26 cellular contexts compared by ENCODE assay signal in the genomic region with DNA sequence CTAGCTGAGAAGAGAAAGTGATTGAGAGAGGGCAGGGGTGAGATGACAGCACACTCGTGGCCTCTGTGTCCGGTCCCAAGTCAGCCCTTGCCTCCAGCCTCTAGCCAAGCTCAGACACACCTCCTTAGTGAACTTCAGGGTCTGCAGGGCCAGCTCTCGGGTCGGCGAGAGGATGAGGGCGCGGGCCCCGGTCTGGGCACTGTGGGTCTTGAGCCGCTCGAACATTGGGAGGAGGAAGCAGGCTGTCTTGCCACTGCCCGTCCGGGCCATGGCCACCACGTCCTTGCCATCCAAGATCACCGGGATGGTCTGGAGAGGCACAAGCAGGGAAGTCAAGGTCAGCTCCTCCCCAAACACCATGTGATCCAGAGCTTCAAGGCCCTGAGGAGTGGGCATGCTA. TPM values are rescaled to one million over a fixed set of nuclear protein-coding genes. Genes with fewer than 3 reads are reported as not detected.
A peak's percentile ranks its signal among the peaks of the same experiment; 100 is the strongest.
DNase-seq lines count a peak whose midpoint lies in the region; ATAC-seq, FAIRE-seq and TF ChIP-seq lines count a peak whose summit lies in the region.
"Had no signal": no experiment of that assay in that cellular context is flagged by ENCODE, and none has a peak within 500 bp of the region (broad histone marks: within the 10 kb centered on the region; RNA-seq: fewer than 3 reads in every experiment).

No MANE protein-coding gene starts in this region.

- H4K8ac ChIP-seq in neuronal stem cell (ENCODE audit: low read depth, low read length) = no peak overlapping the region

- no peak overlapping the region for H3K9ac ChIP-seq in kidney (ENCODE audit: low read length in 2 of 2)
- H3K9ac ChIP-seq in neuronal stem cell (ENCODE audit: low read depth, low read length, poor library complexity) = peak overlapping the region; percentile 60

- no peak overlapping the region for H2AK5ac ChIP-seq in neuronal stem cell (ENCODE audit: low read depth, low read length)

- H3K4me3 ChIP-seq in kidney (ENCODE audit: low read length in 2 of 2) = no peak overlapping the region
- no peak overlapping the region for H3K4me3 ChIP-seq in neuronal stem cell (ENCODE audit: low read length in 2 of 2)
- H3K4me3 ChIP-seq: A549 had no signal

- no peak overlapping the region for H3K4ac ChIP-seq in neuronal stem cell (ENCODE audit: low read length)

- H2BK12ac ChIP-seq in neuronal stem cell (ENCODE audit: low read length) = no peak overlapping the region

- no peaks in the 10 kb centered on the region for H3K9me3 Mint-ChIP-seq in activated naive CD4-positive, alpha-beta T cell treated with anti-CD3 and anti-CD28 coated beads, Interleukin-2, amount 50 U/mL, for 24 hours
- H3K9me3 Mint-ChIP-seq: CD4-positive, CD25-positive, alpha-beta regulatory T cell; CD8-positive, alpha-beta memory T cell had no signal

- no peak for TF ChIP-seq CTCF in kidney (IDR thresholded peaks at IDR 0.05; ENCODE audit: borderline replicate concordance, extremely low read depth, insufficient read depth)

- H3K4me1 ChIP-seq in kidney (ENCODE audit: control insufficient read depth in 1 of 2, insufficient read depth in 1 of 2, low read depth in 1 of 2, low read length in 2 of 2) (no peaks in the 10 kb centered on the region), neuronal stem cell (ENCODE audit: control insufficient read depth in 2 of 2, insufficient read depth in 1 of 2, low read depth in 1 of 2, low read length in 2 of 2) (no peaks in the 10 kb centered on the region)
- H3K4me1 ChIP-seq: Caco-2 had no signal

- H2AFZ ChIP-seq in neuronal stem cell (ENCODE audit: low read length) = no peak overlapping the region

- H3K9me3 ChIP-seq in kidney (ENCODE audit: control insufficient read depth in 1 of 2, low read length in 2 of 2) (no peaks in the 10 kb centered on the region), neuronal stem cell (replicated peaks in 1 of 2; ENCODE audit: control insufficient read depth in 2 of 2, insufficient read depth in 1 of 2, low read depth in 1 of 2, low read length in 2 of 2) (peaks cover 9 to 12% of the 10 kb centered on the region in 2 donors)
- H3K9me3 ChIP-seq: Caco-2 had no signal

- H3K4me3 Mint-ChIP-seq in activated naive CD4-positive, alpha-beta T cell treated with anti-CD3 and anti-CD28 coated beads, Interleukin-2, amount 50 U/mL, for 24 hours = no peak overlapping the region
- H3K4me3 Mint-ChIP-seq: B cell; CD14-positive monocyte; CD4-positive, alpha-beta memory T cell had no signal

- H3K27me3 Mint-ChIP-seq in activated naive CD4-positive, alpha-beta T cell treated with anti-CD3 and anti-CD28 coated beads, Interleukin-2, amount 50 U/mL, for 24 hours = no peaks in the 10 kb centered on the region
- H3K27me3 Mint-ChIP-seq: B cell; CD4-positive, alpha-beta memory T cell; CD4-positive, CD25-positive, alpha-beta regulatory T cell; CD8-positive, alpha-beta memory T cell had no signal

- no peak overlapping the region for H2BK15ac ChIP-seq in neuronal stem cell (ENCODE audit: low read length)

- peaks cover 10% of the 10 kb centered on the region for H3K79me1 ChIP-seq in neuronal stem cell (ENCODE audit: low read depth, low read length)

- intact Hi-C loops in kidney (cut with DNase I) = loop anchor here (10.0 kb wide), 1 partner anchor 284 kb away; no protein-coding TSS in a partner anchor

- H3K4me2 ChIP-seq in neuronal stem cell (ENCODE audit: insufficient read depth, low read length, poor library complexity, severe bottlenecking) = no peak overlapping the region
- H3K4me2 ChIP-seq: A549 had no signal

- H3K36me3 ChIP-seq in kidney (ENCODE audit: control insufficient read depth in 1 of 2, insufficient read depth in 2 of 2, low read length in 2 of 2) = peaks cover 30 to 39% of the 10 kb centered on the region in 2 donors
- H3K36me3 ChIP-seq in neuronal stem cell (replicated peaks in 1 of 2; ENCODE audit: control insufficient read depth in 2 of 2, insufficient read depth in 2 of 2, low read length in 2 of 2) = peaks cover 56 to 78% of the 10 kb centered on the region in 2 donors

- peaks cover 21% of the 10 kb centered on the region for H3K4me1 Mint-ChIP-seq in activated naive CD4-positive, alpha-beta T cell treated with anti-CD3 and anti-CD28 coated beads, Interleukin-2, amount 50 U/mL, for 24 hours

- H3K14ac ChIP-seq in neuronal stem cell (ENCODE audit: low read length) = no peak overlapping the region

- no peak overlapping the region for H2BK5ac ChIP-seq in neuronal stem cell (ENCODE audit: low read length)

- no peak for DNase-seq in activated naive CD4-positive, alpha-beta T cell treated with anti-CD3 and anti-CD28 coated beads, Interleukin-2, amount 50 U/mL, for 16 hours
- DNase-seq in kidney = peak; percentile 70
- no peak for DNase-seq in neuronal stem cell (ENCODE audit: low spot score)
- DNase-seq in COLO668 (lab: John Stamatoyannopoulos, UW; ENCODE audit: unreplicated experiment) = no peak
- DNase-seq in iPS-NIHi7 (ENCODE audit: extremely low spot score) = no peak
- DNase-seq: AML-193; C1 segment of cervical spinal cord; Caco-2; Calu3; CD4-positive, alpha-beta memory T cell; CD4-positive, CD25-positive, alpha-beta regulatory T cell; CD8-positive, alpha-beta memory T cell; DMS79 treated with DMSO at 0.1 percent for 48 hours; GF-D8 had no signal

- WGBS in neuronal stem cell (ENCODE audit: extremely low coverage in 2 of 2, insufficient read length in 2 of 2, insufficient replicate concordance in 1 of 2), 2 donors = no CpG with 5 or more reads among the region's 14 CpGs

- no peak overlapping the region for H3K18ac ChIP-seq in neuronal stem cell (ENCODE audit: low read length)

- H3K27me3 ChIP-seq in neuronal stem cell (ENCODE audit: control insufficient read depth in 3 of 3, insufficient read depth in 3 of 3, low read depth in 1 of 3, low read length in 3 of 3) = no peaks in the 10 kb centered on the region

- H2BK120ac ChIP-seq in neuronal stem cell (ENCODE audit: low read depth, low read length) = no peak overlapping the region

- no peak overlapping the region for H3K27ac ChIP-seq in kidney (ENCODE audit: low read depth in 2 of 2, low read length in 2 of 2)
- H3K27ac ChIP-seq in neuronal stem cell (replicated peaks; ENCODE audit: low read length) = no peak overlapping the region
- H3K27ac ChIP-seq: 22Rv1, A549 had no signal

- H3K23ac ChIP-seq in neuronal stem cell (ENCODE audit: low read depth, low read length, poor library complexity) = no peak overlapping the region

- H4K91ac ChIP-seq in neuronal stem cell (ENCODE audit: low read depth, low read length, poor library complexity) = no peak overlapping the region

- no peak for ATAC-seq in HG03460 (IDR thresholded peaks at IDR 0.05; ENCODE audit: unreplicated experiment)
- ATAC-seq: A549 had no signal

- peaks cover 19% of the 10 kb centered on the region for H3K36me3 Mint-ChIP-seq in activated naive CD4-positive, alpha-beta T cell treated with anti-CD3 and anti-CD28 coated beads, Interleukin-2, amount 50 U/mL, for 24 hours

- no peak for FAIRE-seq in kidney (lab: Jason Lieb, UNC)
- FAIRE-seq: A549, D721Med, G401.6, GM12891, GM19239 had no signal

- peak overlapping the region; percentile 30 for H3K27ac Mint-ChIP-seq in activated naive CD4-positive, alpha-beta T cell treated with anti-CD3 and anti-CD28 coated beads, Interleukin-2, amount 50 U/mL, for 24 hours
- H3K27ac Mint-ChIP-seq: B cell; CD4-positive, alpha-beta memory T cell; CD4-positive, CD25-positive, alpha-beta regulatory T cell had no signal

RNA-seq across cellular contexts. Expression of gene DDX54, which starts 6.3 kb away (rescaled TPM):
- 62.0 TPM for total RNA-seq in kidney
- polyA plus RNA-seq in kidney (ENCODE audit: insufficient read depth, low read depth, low replicate concordance) = 55.4 TPM
- polyA plus RNA-seq in neuronal stem cell (2013, experiment 1 of 2) = 60.8 TPM
- polyA plus RNA-seq in neuronal stem cell (2013, experiment 2 of 2) = 59.6 TPM

RNA-seq across cellular contexts. Expression of gene RITA1, which starts 6.5 kb away (rescaled TPM):
- 14.6 TPM for total RNA-seq in kidney
- polyA plus RNA-seq in kidney (ENCODE audit: insufficient read depth, low read depth, low replicate concordance) = 31.6 TPM
- 14.5 TPM for polyA plus RNA-seq in neuronal stem cell (2013, experiment 1 of 2)
- 14.3 TPM for polyA plus RNA-seq in neuronal stem cell (2013, experiment 2 of 2)

RNA-seq across cellular contexts. Expression of gene CFAP73, which starts 29.5 kb away (rescaled TPM):
- total RNA-seq in kidney = 2.4 TPM
- 0.52 TPM for polyA plus RNA-seq in kidney (ENCODE audit: insufficient read depth, low read depth, low replicate concordance)
- 0.22 TPM for polyA plus RNA-seq in neuronal stem cell (2013, experiment 1 of 2)
- 0.19 TPM for polyA plus RNA-seq in neuronal stem cell (2013, experiment 2 of 2)
- total RNA-seq: CD4-positive, alpha-beta memory T cell had no signal
- polyA plus RNA-seq: BJ; CD4-positive, CD25-positive, alpha-beta regulatory T cell; CD8-positive, alpha-beta memory T cell had no signal

RNA-seq across cellular contexts. Expression of gene TPCN1, which starts 42.2 kb away (rescaled TPM):
- 93.3 TPM for total RNA-seq in kidney
- polyA plus RNA-seq in kidney (ENCODE audit: insufficient read depth, low read depth, low replicate concordance) = 38.4 TPM
- polyA plus RNA-seq in neuronal stem cell (2013, experiment 1 of 2) = 11.5 TPM
- polyA plus RNA-seq in neuronal stem cell (2013, experiment 2 of 2) = 10.7 TPM

RNA-seq across cellular contexts. Expression of gene RASAL1, which starts 43.5 kb away (rescaled TPM):
- total RNA-seq in kidney = 58.3 TPM
- 23.5 TPM for polyA plus RNA-seq in kidney (ENCODE audit: insufficient read depth, low read depth, low replicate concordance)
- polyA plus RNA-seq in neuronal stem cell (2013, experiment 1 of 2) = 0.26 TPM
- 0.19 TPM for polyA plus RNA-seq in neuronal stem cell (2013, experiment 2 of 2)
- total RNA-seq: A172; Caco-2; CD4-positive, CD25-positive, alpha-beta regulatory T cell had no signal
- polyA plus RNA-seq: BJ, CD14-positive monocyte had no signal
